ENCODE assay signal across 7 cellular contexts in genomic region chrX:114334473-114334982, GRCh38.
"Had no signal": no experiment of that assay in that cellular context is flagged by ENCODE, and none has a peak within 500 bp of the region (broad histone marks: within the 10 kb centered on the region; RNA-seq: fewer than 3 reads in every experiment).

No MANE protein-coding gene starts in this region.

- H3K27ac ChIP-seq: HL-60 had no signal

- H3K27me3 Mint-ChIP-seq: IgD-negative memory B cell had no signal

- FAIRE-seq: HepG2, HTR-8/SVneo, K562 had no signal

- H3K36me3 Mint-ChIP-seq: IgD-negative memory B cell had no signal

- H3K4me3 Mint-ChIP-seq: IgD-negative memory B cell had no signal

- H3K4me3 ChIP-seq: K562 had no signal

- H3K4me1 Mint-ChIP-seq: IgD-negative memory B cell had no signal

- H3K27ac Mint-ChIP-seq: IgD-negative memory B cell had no signal

- ATAC-seq: HepG2, K562 had no signal

- DNase-seq: IMR-90, KBM-7 had no signal
